In the genomic region with DNA sequence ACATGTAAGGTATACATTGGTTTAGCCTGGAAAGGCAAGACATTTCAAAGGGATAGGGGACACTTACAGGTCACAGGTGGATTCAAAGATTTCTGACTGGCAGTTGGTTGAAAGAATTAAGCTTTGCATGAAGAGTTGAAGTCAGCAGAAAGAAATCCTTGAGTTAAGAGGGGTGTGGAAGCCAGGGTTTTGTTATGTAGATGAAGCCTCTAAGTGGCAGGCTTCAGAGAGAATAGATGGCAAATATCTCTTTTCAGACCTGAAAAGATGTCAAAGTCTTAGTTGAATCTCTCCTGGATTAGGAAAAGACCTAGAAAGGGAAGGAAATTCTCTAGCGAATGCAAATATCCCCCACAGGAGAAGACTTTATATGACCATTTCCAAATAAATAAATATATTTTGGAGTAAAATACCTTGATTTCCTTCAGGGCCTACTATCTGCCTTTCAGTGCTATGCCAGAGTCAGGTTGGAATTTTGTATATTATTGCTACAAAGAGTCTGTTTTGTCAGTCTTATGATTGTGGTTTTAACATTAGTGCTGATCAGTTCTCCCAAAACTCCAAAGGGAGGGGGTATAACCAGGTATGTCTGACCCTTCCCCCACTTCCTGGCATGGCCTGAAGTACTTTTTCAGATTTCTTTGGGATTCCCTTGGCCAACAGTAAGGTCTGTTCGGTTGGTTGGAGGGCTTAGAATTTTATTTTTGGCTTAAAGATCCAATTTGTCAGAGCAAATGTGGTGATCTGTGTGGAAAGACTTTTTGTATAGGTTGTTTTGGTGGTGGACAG, we compare ENCODE assay signal across 19 cellular contexts.
"Had no signal": no experiment of that assay in that cellular context is flagged by ENCODE, and none has a peak within 500 bp of the region (broad histone marks: within the 10 kb centered on the region; RNA-seq: fewer than 3 reads in every experiment).

No MANE protein-coding gene starts in this region.

- H3K27ac Mint-ChIP-seq: activated CD8-positive, alpha-beta T cell treated with anti-CD3 and anti-CD28 coated beads for 36 hours; activated naive CD4-positive, alpha-beta T cell treated with anti-CD3 and anti-CD28 coated beads for 36 hours; activated T-helper 17 cell treated with anti-CD3 and anti-CD28 coated beads, Interleukin-2, amount 50 U/mL, for 72 hours; progenitor cell of endocrine pancreas; T-helper 2 cell treated with Interferon-gamma antibody and Interleukin-4, amounts not matched to agents 5 μg/mL and 100 μg/mL, for 36 hours had no signal

- H3K27me3 ChIP-seq: body of pancreas, dorsolateral prefrontal cortex, gastrocnemius medialis, transverse colon, uterus had no signal

- H3K4me1 Mint-ChIP-seq: activated T-helper 17 cell treated with anti-CD3 and anti-CD28 coated beads, Interleukin-2, amount 50 U/mL, for 72 hours had no signal

- H3K4me1 ChIP-seq: body of pancreas, gastrocnemius medialis, left lung, transverse colon, uterus had no signal

- H3K9me3 Mint-ChIP-seq: T-helper 2 cell treated with Interferon-gamma antibody and Interleukin-4, amounts not matched to agents 5 μg/mL and 100 μg/mL, for 36 hours had no signal

- H3K4me3 Mint-ChIP-seq: activated CD8-positive, alpha-beta T cell treated with anti-CD3 and anti-CD28 coated beads for 36 hours; activated naive CD4-positive, alpha-beta T cell treated with anti-CD3 and anti-CD28 coated beads for 36 hours; activated T-helper 17 cell treated with anti-CD3 and anti-CD28 coated beads, Interleukin-2, amount 50 U/mL, for 72 hours; T-helper 2 cell treated with Interferon-gamma antibody and Interleukin-4, amounts not matched to agents 5 μg/mL and 100 μg/mL, for 36 hours had no signal

- H3K9me3 ChIP-seq: body of pancreas, gastrocnemius medialis, left lung, transverse colon, uterus had no signal

- H3K36me3 ChIP-seq: gastrocnemius medialis, left lung, transverse colon, uterus had no signal

- ATAC-seq: activated CD8-positive, alpha-beta T cell treated with anti-CD3 and anti-CD28 coated beads for 36 hours; activated T-helper 17 cell treated with anti-CD3 and anti-CD28 coated beads, Interleukin-2, amount 50 U/mL, for 72 hours; body of pancreas; gastrocnemius medialis; left lung; stimulated activated naive CD8-positive, alpha-beta T cell treated with anti-CD3 and anti-CD28 coated beads, Interleukin-15, Interleukin-2, amounts not matched to agents 100 U/mL and 50 U/mL, for 24 hours had no signal

- FAIRE-seq: colon, TTC549 had no signal

- H3K4me3 ChIP-seq: body of pancreas, dorsolateral prefrontal cortex, gastrocnemius medialis, left lung, transverse colon, uterus had no signal

- H3K27ac ChIP-seq: body of pancreas, dorsolateral prefrontal cortex, gastrocnemius medialis, left lung, transverse colon, uterus had no signal

- DNase-seq: activated CD4-positive, alpha-beta T cell treated with anti-CD3 and anti-CD28 coated beads for 4 hours; activated CD8-positive, alpha-beta T cell treated with anti-CD3 and anti-CD28 coated beads for 36 hours; activated naive CD4-positive, alpha-beta T cell treated with anti-CD3 and anti-CD28 coated beads for 36 hours; activated T-cell treated with anti-CD3 and anti-CD28 coated beads, Interleukin-2, amount 50 U/mL, for 1 hour; body of pancreas; central memory CD4-positive, alpha-beta T cell; dorsolateral prefrontal cortex; gastrocnemius medialis; head of caudate nucleus; left lung; stimulated activated CD4-positive, alpha-beta T cell treated with anti-CD3 and anti-CD28 coated beads, Interleukin-2, amount 100 ng/mL, for 24 hours; stimulated activated naive CD8-positive, alpha-beta T cell treated with anti-CD3 and anti-CD28 coated beads, Interleukin-15, Interleukin-2, amounts not matched to agents 100 U/mL and 50 U/mL, for 24 hours; transverse colon; uterus had no signal
